In genomic region chr7:106639476-106640334, GRCh38 we compare ENCODE assay signal across 1 cellular context.
TF ChIP-seq lines count a peak whose summit lies in the region.

No MANE protein-coding gene starts in this region.

TF ChIP-seq in SK-N-SH, 30 proteins besides CTCF, POLR2A, EP300 and RAD21 (continued from another document):
- TF ChIP-seq POLR2AphosphoS5 (IDR thresholded peaks at IDR 0.05; ENCODE audit: low read depth, low read length) (no peak), SMC3 (IDR thresholded peaks at IDR 0.05; ENCODE audit: low read depth, low read length) (no peak), ELF1 (IDR thresholded peaks at IDR 0.05) (no peak), GATA2 (CRISPR knock-in tag; IDR thresholded peaks at IDR 0.05) (no peak), RCOR1 (IDR thresholded peaks at IDR 0.05; ENCODE audit: low read length) (no peak), FOXJ3 (CRISPR knock-in tag; IDR thresholded peaks at IDR 0.05) (no peak)
- TF ChIP-seq, protein P1, sequence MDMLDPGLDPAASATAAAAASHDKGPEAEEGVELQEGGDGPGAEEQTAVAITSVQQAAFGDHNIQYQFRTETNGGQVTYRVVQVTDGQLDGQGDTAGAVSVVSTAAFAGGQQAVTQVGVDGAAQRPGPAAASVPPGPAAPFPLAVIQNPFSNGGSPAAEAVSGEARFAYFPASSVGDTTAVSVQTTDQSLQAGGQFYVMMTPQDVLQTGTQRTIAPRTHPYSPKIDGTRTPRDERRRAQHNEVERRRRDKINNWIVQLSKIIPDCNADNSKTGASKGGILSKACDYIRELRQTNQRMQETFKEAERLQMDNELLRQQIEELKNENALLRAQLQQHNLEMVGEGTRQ (IDR thresholded peaks at IDR 0.05; ENCODE audit: borderline replicate concordance, low read depth, low read length) = no peak
